20 cellular contexts compared by ENCODE assay signal in the genomic region with DNA sequence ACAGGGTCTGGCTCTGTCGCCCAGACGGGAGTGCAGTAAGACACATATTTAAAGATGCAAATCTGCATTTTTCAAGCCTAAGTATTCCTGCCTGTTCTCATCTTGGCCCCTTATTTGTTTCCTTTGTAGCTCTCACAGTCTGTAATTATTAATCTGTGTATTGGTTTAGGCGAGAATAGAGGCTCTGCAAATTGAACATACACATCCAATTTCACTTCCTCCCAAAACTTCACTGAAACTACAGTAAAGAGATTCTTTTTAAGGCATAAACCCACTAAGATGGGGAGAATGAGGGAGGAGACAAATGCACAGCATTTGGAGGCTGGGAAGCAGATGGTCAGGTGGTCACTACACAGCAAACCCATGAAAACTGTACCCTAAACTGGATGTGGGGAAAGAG.
"Had no signal": no experiment of that assay in that cellular context is flagged by ENCODE, and none has a peak within 500 bp of the region (broad histone marks: within the 10 kb centered on the region; RNA-seq: fewer than 3 reads in every experiment).

No MANE protein-coding gene starts in this region.

- DNase-seq: effector CD4-positive, alpha-beta T cell; endodermal cell; erythroblast; foreskin keratinocyte; head of caudate nucleus; hippocampal formation; naive thymus-derived CD4-positive, alpha-beta T cell; nephron progenitor cell; spleen; stimulated activated CD4-positive, alpha-beta T cell treated with anti-CD3 and anti-CD28 coated beads, Interleukin-15, amount 100 ng/mL, for 24 hours; stimulated activated CD4-positive, alpha-beta T cell treated with anti-CD3 and anti-CD28 coated beads, Interleukin-1b, Interleukin-23, amount 100 ng/mL, for 48 hours; stimulated activated CD4-positive, alpha-beta T cell treated with anti-CD3 and anti-CD28 coated beads, Interleukin-4, amount 100 ng/mL, for 24 hours; stimulated activated naive B cell treated with anti-CD40 and anti-IgM and Interleukin-4, amounts not matched to agents 10 μg/mL and 1 μg/mL and 100 μg/mL, for 72 hours; stimulated activated naive CD8-positive, alpha-beta T cell treated with anti-CD3 and anti-CD28 coated beads, Interleukin-15, amount 100 ng/mL, for 72 hours; testis had no signal

- H3K79me2 ChIP-seq: parathyroid adenoma had no signal

- H3K9ac ChIP-seq: parathyroid adenoma had no signal

- H3K27me3 ChIP-seq: foreskin keratinocyte, spleen, testis, tibial nerve had no signal

- H3K9me3 ChIP-seq: spleen, testis, tibial nerve had no signal

- H3K27me3 Mint-ChIP-seq: naive thymus-derived CD4-positive, alpha-beta T cell; stimulated activated naive B cell treated with anti-CD40 and anti-IgM and Interleukin-4, amounts not matched to agents 10 μg/mL and 1 μg/mL and 100 μg/mL, for 72 hours; stimulated activated naive CD8-positive, alpha-beta T cell treated with anti-CD3 and anti-CD28 coated beads, Interleukin-15, amount 100 ng/mL, for 72 hours had no signal

- H2AFZ ChIP-seq: parathyroid adenoma had no signal

- H3K4me3 ChIP-seq: coronary artery, spleen, testis, tibial nerve had no signal

- H3K36me3 Mint-ChIP-seq: naive thymus-derived CD4-positive, alpha-beta T cell had no signal

- H3K4me3 Mint-ChIP-seq: endodermal cell; naive thymus-derived CD4-positive, alpha-beta T cell; nephron progenitor cell; stimulated activated naive B cell treated with anti-CD40 and anti-IgM and Interleukin-4, amounts not matched to agents 10 μg/mL and 1 μg/mL and 100 μg/mL, for 72 hours; stimulated activated naive CD8-positive, alpha-beta T cell treated with anti-CD3 and anti-CD28 coated beads, Interleukin-15, amount 100 ng/mL, for 72 hours had no signal

- H3K9me3 Mint-ChIP-seq: endodermal cell; naive thymus-derived CD4-positive, alpha-beta T cell; nephron progenitor cell; stimulated activated naive B cell treated with anti-CD40 and anti-IgM and Interleukin-4, amounts not matched to agents 10 μg/mL and 1 μg/mL and 100 μg/mL, for 72 hours; stimulated activated naive CD8-positive, alpha-beta T cell treated with anti-CD3 and anti-CD28 coated beads, Interleukin-15, amount 100 ng/mL, for 72 hours had no signal

- H3K4me1 Mint-ChIP-seq: endodermal cell; stimulated activated naive CD8-positive, alpha-beta T cell treated with anti-CD3 and anti-CD28 coated beads, Interleukin-15, amount 100 ng/mL, for 72 hours had no signal

- H3K27ac Mint-ChIP-seq: endodermal cell; nephron progenitor cell; stimulated activated naive CD8-positive, alpha-beta T cell treated with anti-CD3 and anti-CD28 coated beads, Interleukin-15, amount 100 ng/mL, for 72 hours had no signal

- H3K27ac ChIP-seq: coronary artery, foreskin keratinocyte, parathyroid adenoma, spleen, testis, tibial nerve had no signal

- H3K4me1 ChIP-seq: foreskin keratinocyte, parathyroid adenoma, spleen, testis, tibial nerve had no signal

- ATAC-seq: foreskin keratinocyte; naive thymus-derived CD4-positive, alpha-beta T cell; sciatic nerve; stimulated activated naive B cell treated with anti-CD40 and anti-IgM and Interleukin-4, amounts not matched to agents 10 μg/mL and 1 μg/mL and 100 μg/mL, for 72 hours; stimulated activated naive CD8-positive, alpha-beta T cell treated with anti-CD3 and anti-CD28 coated beads, Interleukin-15, amount 100 ng/mL, for 72 hours had no signal

- FAIRE-seq: endothelial cell of umbilical vein had no signal

- H3K36me3 ChIP-seq: spleen, tibial nerve had no signal
